1 cellular context compared by ENCODE assay signal in the genomic region with DNA sequence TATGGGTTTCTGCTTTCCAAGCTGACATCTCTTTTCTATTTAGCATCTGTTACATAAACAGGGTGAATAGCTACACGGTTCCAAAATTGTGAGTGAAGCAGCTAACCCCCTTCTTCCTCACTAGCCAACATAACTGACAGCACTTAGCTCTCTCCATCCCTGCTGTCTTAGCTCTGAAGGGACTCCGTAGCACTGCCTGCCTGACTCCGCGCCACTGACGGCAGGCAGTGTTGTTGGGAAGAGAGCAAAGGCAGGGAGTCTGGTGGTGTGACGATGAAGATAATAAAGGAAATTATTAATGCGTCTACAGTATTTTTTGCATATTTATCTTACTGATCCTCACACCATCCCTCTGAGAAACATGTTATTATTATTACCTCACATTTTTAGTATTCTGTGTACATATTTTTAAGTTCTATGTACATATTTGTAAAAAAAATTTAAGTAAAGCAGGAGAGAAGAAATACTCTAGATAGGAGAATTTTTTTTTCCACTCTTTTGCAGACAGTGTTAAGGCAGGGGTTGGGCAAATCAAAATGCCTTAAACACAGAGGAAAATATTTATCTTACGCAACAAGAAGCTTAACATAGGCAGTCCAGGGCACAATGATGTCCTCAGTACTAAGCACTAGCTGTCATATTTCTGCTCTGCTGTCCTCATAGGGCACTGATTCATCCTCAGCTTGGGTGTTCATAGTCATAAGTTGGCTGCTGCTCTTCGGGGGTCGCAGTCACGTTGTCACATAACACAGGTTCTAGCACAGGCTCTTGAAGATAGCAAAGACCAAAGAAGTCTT.
TF ChIP-seq lines count a peak whose summit lies in the region.

No MANE protein-coding gene starts in this region.

TF ChIP-seq in WTC11, 78 proteins besides CTCF, POLR2A, EP300 and RAD21 (continued from another document):
- TF ChIP-seq, protein P1, sequence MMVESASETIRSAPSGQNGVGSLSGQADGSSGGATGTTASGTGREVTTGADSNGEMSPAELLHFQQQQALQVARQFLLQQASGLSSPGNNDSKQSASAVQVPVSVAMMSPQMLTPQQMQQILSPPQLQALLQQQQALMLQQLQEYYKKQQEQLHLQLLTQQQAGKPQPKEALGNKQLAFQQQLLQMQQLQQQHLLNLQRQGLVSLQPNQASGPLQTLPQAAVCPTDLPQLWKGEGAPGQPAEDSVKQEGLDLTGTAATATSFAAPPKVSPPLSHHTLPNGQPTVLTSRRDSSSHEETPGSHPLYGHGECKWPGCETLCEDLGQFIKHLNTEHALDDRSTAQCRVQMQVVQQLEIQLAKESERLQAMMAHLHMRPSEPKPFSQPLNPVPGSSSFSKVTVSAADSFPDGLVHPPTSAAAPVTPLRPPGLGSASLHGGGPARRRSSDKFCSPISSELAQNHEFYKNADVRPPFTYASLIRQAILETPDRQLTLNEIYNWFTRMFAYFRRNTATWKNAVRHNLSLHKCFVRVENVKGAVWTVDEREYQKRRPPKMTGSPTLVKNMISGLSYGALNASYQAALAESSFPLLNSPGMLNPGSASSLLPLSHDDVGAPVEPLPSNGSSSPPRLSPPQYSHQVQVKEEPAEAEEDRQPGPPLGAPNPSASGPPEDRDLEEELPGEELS (CRISPR knock-in tag; IDR thresholded peaks at IDR 0.05), result no peak
- no peak for TF ChIP-seq NFE2L1 (CRISPR knock-in tag; IDR thresholded peaks at IDR 0.05)
- TF ChIP-seq, protein P2, sequence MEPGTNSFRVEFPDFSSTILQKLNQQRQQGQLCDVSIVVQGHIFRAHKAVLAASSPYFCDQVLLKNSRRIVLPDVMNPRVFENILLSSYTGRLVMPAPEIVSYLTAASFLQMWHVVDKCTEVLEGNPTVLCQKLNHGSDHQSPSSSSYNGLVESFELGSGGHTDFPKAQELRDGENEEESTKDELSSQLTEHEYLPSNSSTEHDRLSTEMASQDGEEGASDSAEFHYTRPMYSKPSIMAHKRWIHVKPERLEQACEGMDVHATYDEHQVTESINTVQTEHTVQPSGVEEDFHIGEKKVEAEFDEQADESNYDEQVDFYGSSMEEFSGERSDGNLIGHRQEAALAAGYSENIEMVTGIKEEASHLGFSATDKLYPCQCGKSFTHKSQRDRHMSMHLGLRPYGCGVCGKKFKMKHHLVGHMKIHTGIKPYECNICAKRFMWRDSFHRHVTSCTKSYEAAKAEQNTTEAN (CRISPR knock-in tag; IDR thresholded peaks at IDR 0.05), result no peak
- no peak for TF ChIP-seq MXD4 (CRISPR knock-in tag; IDR thresholded peaks at IDR 0.05; ENCODE audit: borderline replicate concordance)
- TF ChIP-seq, protein P3, sequence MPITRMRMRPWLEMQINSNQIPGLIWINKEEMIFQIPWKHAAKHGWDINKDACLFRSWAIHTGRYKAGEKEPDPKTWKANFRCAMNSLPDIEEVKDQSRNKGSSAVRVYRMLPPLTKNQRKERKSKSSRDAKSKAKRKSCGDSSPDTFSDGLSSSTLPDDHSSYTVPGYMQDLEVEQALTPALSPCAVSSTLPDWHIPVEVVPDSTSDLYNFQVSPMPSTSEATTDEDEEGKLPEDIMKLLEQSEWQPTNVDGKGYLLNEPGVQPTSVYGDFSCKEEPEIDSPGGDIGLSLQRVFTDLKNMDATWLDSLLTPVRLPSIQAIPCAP (CRISPR knock-in tag; IDR thresholded peaks at IDR 0.05), result no peak
- TF ChIP-seq, protein P4, sequence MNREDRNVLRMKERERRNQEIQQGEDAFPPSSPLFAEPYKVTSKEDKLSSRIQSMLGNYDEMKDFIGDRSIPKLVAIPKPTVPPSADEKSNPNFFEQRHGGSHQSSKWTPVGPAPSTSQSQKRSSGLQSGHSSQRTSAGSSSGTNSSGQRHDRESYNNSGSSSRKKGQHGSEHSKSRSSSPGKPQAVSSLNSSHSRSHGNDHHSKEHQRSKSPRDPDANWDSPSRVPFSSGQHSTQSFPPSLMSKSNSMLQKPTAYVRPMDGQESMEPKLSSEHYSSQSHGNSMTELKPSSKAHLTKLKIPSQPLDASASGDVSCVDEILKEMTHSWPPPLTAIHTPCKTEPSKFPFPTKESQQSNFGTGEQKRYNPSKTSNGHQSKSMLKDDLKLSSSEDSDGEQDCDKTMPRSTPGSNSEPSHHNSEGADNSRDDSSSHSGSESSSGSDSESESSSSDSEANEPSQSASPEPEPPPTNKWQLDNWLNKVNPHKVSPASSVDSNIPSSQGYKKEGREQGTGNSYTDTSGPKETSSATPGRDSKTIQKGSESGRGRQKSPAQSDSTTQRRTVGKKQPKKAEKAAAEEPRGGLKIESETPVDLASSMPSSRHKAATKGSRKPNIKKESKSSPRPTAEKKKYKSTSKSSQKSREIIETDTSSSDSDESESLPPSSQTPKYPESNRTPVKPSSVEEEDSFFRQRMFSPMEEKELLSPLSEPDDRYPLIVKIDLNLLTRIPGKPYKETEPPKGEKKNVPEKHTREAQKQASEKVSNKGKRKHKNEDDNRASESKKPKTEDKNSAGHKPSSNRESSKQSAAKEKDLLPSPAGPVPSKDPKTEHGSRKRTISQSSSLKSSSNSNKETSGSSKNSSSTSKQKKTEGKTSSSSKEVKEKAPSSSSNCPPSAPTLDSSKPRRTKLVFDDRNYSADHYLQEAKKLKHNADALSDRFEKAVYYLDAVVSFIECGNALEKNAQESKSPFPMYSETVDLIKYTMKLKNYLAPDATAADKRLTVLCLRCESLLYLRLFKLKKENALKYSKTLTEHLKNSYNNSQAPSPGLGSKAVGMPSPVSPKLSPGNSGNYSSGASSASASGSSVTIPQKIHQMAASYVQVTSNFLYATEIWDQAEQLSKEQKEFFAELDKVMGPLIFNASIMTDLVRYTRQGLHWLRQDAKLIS (CRISPR knock-in tag; IDR thresholded peaks at IDR 0.05; ENCODE audit: borderline replicate concordance), result no peak
- TF ChIP-seq, protein P5, sequence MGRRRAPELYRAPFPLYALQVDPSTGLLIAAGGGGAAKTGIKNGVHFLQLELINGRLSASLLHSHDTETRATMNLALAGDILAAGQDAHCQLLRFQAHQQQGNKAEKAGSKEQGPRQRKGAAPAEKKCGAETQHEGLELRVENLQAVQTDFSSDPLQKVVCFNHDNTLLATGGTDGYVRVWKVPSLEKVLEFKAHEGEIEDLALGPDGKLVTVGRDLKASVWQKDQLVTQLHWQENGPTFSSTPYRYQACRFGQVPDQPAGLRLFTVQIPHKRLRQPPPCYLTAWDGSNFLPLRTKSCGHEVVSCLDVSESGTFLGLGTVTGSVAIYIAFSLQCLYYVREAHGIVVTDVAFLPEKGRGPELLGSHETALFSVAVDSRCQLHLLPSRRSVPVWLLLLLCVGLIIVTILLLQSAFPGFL (CRISPR knock-in tag; IDR thresholded peaks at IDR 0.05; ENCODE audit: borderline replicate concordance), result no peak
- TF ChIP-seq, protein P6, sequence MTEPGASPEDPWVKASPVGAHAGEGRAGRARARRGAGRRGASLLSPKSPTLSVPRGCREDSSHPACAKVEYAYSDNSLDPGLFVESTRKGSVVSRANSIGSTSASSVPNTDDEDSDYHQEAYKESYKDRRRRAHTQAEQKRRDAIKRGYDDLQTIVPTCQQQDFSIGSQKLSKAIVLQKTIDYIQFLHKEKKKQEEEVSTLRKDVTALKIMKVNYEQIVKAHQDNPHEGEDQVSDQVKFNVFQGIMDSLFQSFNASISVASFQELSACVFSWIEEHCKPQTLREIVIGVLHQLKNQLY (CRISPR knock-in tag; IDR thresholded peaks at IDR 0.05), result no peak
- no peak for TF ChIP-seq SP1 (CRISPR knock-in tag; conservative IDR thresholded peaks at IDR 0.05)
- TF ChIP-seq GTF2I (CRISPR knock-in tag; conservative IDR thresholded peaks at IDR 0.05), result no peak
- no peak for TF ChIP-seq FOXK1 (CRISPR knock-in tag; IDR thresholded peaks at IDR 0.05)
TF ChIP-seq in WTC11: peak in this region for 0.
